In genomic region chr10:73413528-73414229, GRCh38 we compare ENCODE assay signal across 8 cellular contexts. TPM values are rescaled to one million over a fixed set of nuclear protein-coding genes. Genes with fewer than 3 reads are reported as not detected.
DNase-seq lines count a peak whose midpoint lies in the region; ATAC-seq, FAIRE-seq and TF ChIP-seq lines count a peak whose summit lies in the region.

Gene ANXA7 (minus strand): TSS chr10:73414058. CDS start chr10:73400856, 13,202 bp downstream.

- in situ Hi-C loops in transverse colon (cut with MboI; ENCODE audit: low pct_ligation_motif_present in 1 of 4, low pct_unique_long_range_greater_than_20kb in 1 of 4, low sequenced_read_pairs in 3 of 4): no loop called here

- H3K36me3 ChIP-seq in adipocyte (ENCODE audit: control insufficient read depth, insufficient read depth, low read length, severe bottlenecking): no peaks in the 10 kb centered on the region
- H3K36me3 ChIP-seq in transverse colon: no peaks in the 10 kb centered on the region

- peak within 1 kb of the TSS; percentile 88 for H3K4me3 ChIP-seq in adipocyte (ENCODE audit: low read length)
- H3K4me3 ChIP-seq in transverse colon: peak within 1 kb of the TSS; percentile 64 to 89 (median 80)

- TF ChIP-seq CTCF in transverse colon (IDR thresholded peaks at IDR 0.05): peak in 2 of 5 experiments; percentile 33 to 37

- DNase-seq in GM12891 (ENCODE audit: insufficient read length, low spot score) (peak; percentile 92), NCI-H128 (lab: John Stamatoyannopoulos, UW; ENCODE audit: unreplicated experiment) (peak; percentile 51), T follicular helper cell (ENCODE audit: low read depth) (peak; percentile 90), adipocyte (ENCODE audit: low read depth) (peak; percentile 97), cardiac septum (ENCODE audit: low spot score) (peak; percentile 98), pons (ENCODE audit: low spot score) (peak; percentile 88), transverse colon (peak; percentile 97)

- H3K9ac ChIP-seq in adipocyte (ENCODE audit: low read length): peak within 1 kb of the TSS; percentile 94

- peak; percentile 94 for ATAC-seq in HG02759 (IDR thresholded peaks at IDR 0.05; ENCODE audit: unreplicated experiment)

- H3K4me1 ChIP-seq in adipocyte (ENCODE audit: control insufficient read depth, insufficient read depth, low read length): peaks cover 25% of the 10 kb centered on the region
- peaks cover 5 to 44% (median 17%) of the 10 kb centered on the region in 4 donors for H3K4me1 ChIP-seq in transverse colon

- H3K27ac ChIP-seq in transverse colon: peak within 1 kb of the TSS; percentile 93 to 98 (median 96)

- WGBS in transverse colon (ENCODE audit: low coverage in 1 of 2), 2 donors: 0% methylated on average over 52 of the region's 62 CpGs; no CpG with 5 or more reads in 1 of the 2 donors

- no peaks in the 10 kb centered on the region for H3K9me3 ChIP-seq in adipocyte (ENCODE audit: control insufficient read depth, low read length)
- no peaks in the 10 kb centered on the region for H3K9me3 ChIP-seq in transverse colon

- no peak for TF ChIP-seq EP300 in transverse colon (IDR thresholded peaks at IDR 0.05; ENCODE audit: low read depth)

- FAIRE-seq in GM12891 (lab: Jason Lieb, UNC): peak; percentile 47

- TF ChIP-seq POLR2A in GM12891 (IDR thresholded peaks at IDR 0.05; ENCODE audit: low read depth, low read length) (peak; percentile 53; the same call in 1 of the 2 replicates), transverse colon (IDR thresholded peaks at IDR 0.05) (peak; percentile 82)

- no peaks in the 10 kb centered on the region for H3K27me3 ChIP-seq in adipocyte (replicated peaks; ENCODE audit: control insufficient read depth, insufficient read depth, low read length)
- no peaks in the 10 kb centered on the region for H3K27me3 ChIP-seq in transverse colon

- intact Hi-C loops in cardiac septum (cut with DNase I): loop anchor here (5.0 kb wide), 2 partner anchors 56 to 84 kb away; partner anchors contain the start of genes CFAP70 and PPP3CB
- intact Hi-C loops in transverse colon (cut with DNase I; ENCODE audit: low total_unique reads): no loop called here

TF ChIP-seq in GM12891, 5 proteins besides CTCF, POLR2A, EP300 and RAD21:
- TF ChIP-seq TAF1 (IDR thresholded peaks at IDR 0.05; ENCODE audit: low read depth, low read length) (peak; percentile 9; the same call in 1 of the 2 replicates), SPI1 (IDR thresholded peaks at IDR 0.05; ENCODE audit: low read depth, low read length) (no peak), PAX5 (IDR thresholded peaks at IDR 0.05; ENCODE audit: insufficient read depth, low read length, severe bottlenecking) (no peak), POLR2AphosphoS5 (IDR thresholded peaks at IDR 0.05; ENCODE audit: low read depth, low read length) (peak; percentile 67), POU2F2 (IDR thresholded peaks at IDR 0.05; ENCODE audit: low read depth, low read length) (no peak; the same call in 1 of the 2 replicates)

RNA-seq across cellular contexts. Expression of gene ANXA7, which starts in this region (rescaled TPM):
- polyA plus RNA-seq in GM12891 (2012; ENCODE audit: low read depth, missing spikeins): 71.7 TPM
- total RNA-seq in cardiac septum (132 TPM), transverse colon (100 to 1,000 TPM in 1 of 4 donors, 10 to 100 TPM in 3; 12.3 to 110 (median 64.1) TPM)

Comparison
In these comparisons a context has a peak if more than half of its experiments do, and no peak if none do; other contexts are left out.
1. Peak in every context shown above with its lines: DNase-seq, ATAC-seq, H3K4me3 ChIP-seq and H3K27ac ChIP-seq.